Comparison of ENCODE assay signal across 11 cellular contexts in genomic region chr1:236465231-236465958, GRCh38. TPM values are rescaled to one million over a fixed set of nuclear protein-coding genes. Genes with fewer than 3 reads are reported as not detected.
DNase-seq lines count a peak whose midpoint lies in the region; ATAC-seq and TF ChIP-seq lines count a peak whose summit lies in the region.
"Had no signal": no experiment of that assay in that cellular context is flagged by ENCODE, and none has a peak within 500 bp of the region (broad histone marks: within the 10 kb centered on the region; RNA-seq: fewer than 3 reads in every experiment).

No MANE protein-coding gene starts in this region.

- no peaks in the 10 kb centered on the region for H3K4me1 Mint-ChIP-seq in HFFc6 (ENCODE audit: low read depth)
- H3K4me1 Mint-ChIP-seq: brain had no signal

- H3K36me3 ChIP-seq in esophagus (ENCODE audit: control insufficient read depth in 2 of 2, insufficient read depth in 2 of 2, low read length in 1 of 2): no peaks in the 10 kb centered on the region
- H3K36me3 ChIP-seq in mucosa of descending colon (ENCODE audit: low read depth): no peaks in the 10 kb centered on the region

- H3K27me3 ChIP-seq in esophagus (ENCODE audit: control insufficient read depth in 1 of 2, insufficient read depth in 2 of 2, low read length in 2 of 2): no peaks in the 10 kb centered on the region

- H3K4me3 ChIP-seq in esophagus (ENCODE audit: low read depth in 1 of 2, low read length in 2 of 2): peak overlapping the region in 1 of 2 donors; percentile 8
- no peak overlapping the region for H3K4me3 ChIP-seq in mucosa of descending colon
- H3K4me3 ChIP-seq: lung had no signal

- DNase-seq in HFFc6 (no peak), NCI-H2081 treated with DMSO at 0.1 percent for 48 hours (lab: John Stamatoyannopoulos, UW) (no peak), omental fat pad (ENCODE audit: low spot score) (no peak), mucosa of descending colon (no peak)

- H3K4me1 ChIP-seq in esophagus (ENCODE audit: control insufficient read depth in 2 of 2, insufficient read depth in 2 of 2, low read length in 1 of 2): peaks cover 0 to 10% of the 10 kb centered on the region in 2 donors
- H3K4me1 ChIP-seq in mucosa of descending colon (ENCODE audit: low read depth): no peaks in the 10 kb centered on the region

- intact Hi-C loops in mucosa of descending colon (cut with DNase I, micrococcal nuclease): no loop called here

- H3K36me3 Mint-ChIP-seq in HFFc6 (ENCODE audit: low read depth): no peaks in the 10 kb centered on the region
- H3K36me3 Mint-ChIP-seq: brain had no signal

- H3K9me3 ChIP-seq in esophagus (ENCODE audit: control insufficient read depth in 2 of 2, insufficient read depth in 1 of 2, low read depth in 1 of 2, low read length in 1 of 2): no peaks in the 10 kb centered on the region
- H3K9me3 ChIP-seq in mucosa of descending colon: no peaks in the 10 kb centered on the region

- H3K27ac ChIP-seq in esophagus (ENCODE audit: low read depth in 2 of 2, low read length in 1 of 2): peak overlapping the region; percentile 26 to 63

- peak; percentile 38 for ATAC-seq in GM18858 (IDR thresholded peaks at IDR 0.05; ENCODE audit: unreplicated experiment)
- peak; percentile 36 for ATAC-seq in GM21447 (IDR thresholded peaks at IDR 0.05; ENCODE audit: unreplicated experiment)
- peak; percentile 43 for ATAC-seq in HG03135 (IDR thresholded peaks at IDR 0.05; ENCODE audit: unreplicated experiment)
- no peak for ATAC-seq in omental fat pad (ENCODE audit: low FRiP score)
- ATAC-seq in mucosa of descending colon: no peak
- ATAC-seq: SK-N-SH treated with all-trans-retinoic acid at 6 μM for 48 hours had no signal

- H3K27ac Mint-ChIP-seq in HFFc6: no peak overlapping the region
- H3K27ac Mint-ChIP-seq: brain had no signal

- peaks cover 11% of the 10 kb centered on the region; the same call in 1 of the 2 replicates for H3K9me3 Mint-ChIP-seq in HFFc6
- H3K9me3 Mint-ChIP-seq: brain had no signal

- 41 to 52% methylated on average over 9 of the region's 9 CpGs for WGBS in esophagus, 2 donors

- H3K27me3 Mint-ChIP-seq in HFFc6 (ENCODE audit: insufficient read depth): peaks cover 17% of the 10 kb centered on the region

- no peak for TF ChIP-seq CTCF in HFFc6 (IDR thresholded peaks at IDR 0.05)
- TF ChIP-seq CTCF in omental fat pad (IDR thresholded peaks at IDR 0.05): no peak
- TF ChIP-seq CTCF in mucosa of descending colon (IDR thresholded peaks at IDR 0.05): no peak

- H3K4me3 Mint-ChIP-seq in HFFc6: no peak overlapping the region
- H3K4me3 Mint-ChIP-seq: brain had no signal

RNA-seq across cellular contexts. Expression of gene LGALS8, which starts 58.4 kb away (rescaled TPM):
- polyA plus RNA-seq in esophagus: 10 to 100 TPM; 22.1 to 22.6 TPM
- 10 to 100 TPM; 27.4 to 37.5 (median 35.0) TPM for total RNA-seq in HFFc6 (2021; fragmentation: NEBNext Ultra II Directional; extraction: Animal tissue kit (Norgen Biotek cat#: 25700))
- total RNA-seq in omental fat pad (100 to 1,000 TPM in 2 of 4 donors, 10 to 100 TPM in 2; 73.8 to 129 (median 110) TPM), mucosa of descending colon (10 to 100 TPM; 55.3 to 74.3 (median 56.4) TPM)

Comparison
In these comparisons a context has a peak if more than half of its experiments do, and no peak if none do; other contexts are left out.
1. ATAC-seq: peak in GM18858 (single experiment), GM21447 (single experiment) and HG03135 (single experiment); none in omental fat pad (single experiment) and mucosa of descending colon (single experiment).